1 cellular context compared by ENCODE assay signal in the genomic region with DNA sequence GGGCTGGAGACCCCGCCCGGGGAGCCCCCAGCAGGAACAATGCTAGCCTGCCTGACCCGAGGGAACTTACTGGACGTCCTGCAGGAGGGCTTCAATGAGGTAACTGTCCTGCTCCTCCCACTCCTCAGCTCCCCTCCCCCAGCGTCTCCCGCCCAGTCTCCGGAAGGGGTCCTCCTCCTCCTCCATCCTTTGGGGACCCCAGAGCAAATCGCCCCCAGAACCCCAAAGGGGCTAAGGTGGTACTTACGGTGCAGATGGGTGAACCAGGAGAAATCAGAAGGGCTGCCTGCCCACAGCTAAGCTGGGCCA.
TF ChIP-seq lines count a peak whose summit lies in the region.

No MANE protein-coding gene starts in this region.

TF ChIP-seq in endothelial cell of umbilical vein, 7 proteins besides CTCF, POLR2A, EP300 and RAD21:
- no peak for TF ChIP-seq JUN (IDR thresholded peaks at IDR 0.05; ENCODE audit: borderline replicate concordance, insufficient read depth, insufficient read length, low read depth)
- TF ChIP-seq, protein P1, sequence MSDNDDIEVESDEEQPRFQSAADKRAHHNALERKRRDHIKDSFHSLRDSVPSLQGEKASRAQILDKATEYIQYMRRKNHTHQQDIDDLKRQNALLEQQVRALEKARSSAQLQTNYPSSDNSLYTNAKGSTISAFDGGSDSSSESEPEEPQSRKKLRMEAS (IDR thresholded peaks at IDR 0.05; ENCODE audit: insufficient read depth, insufficient read length) = no peak
- no peak for TF ChIP-seq MYC (IDR thresholded peaks at IDR 0.05; ENCODE audit: low read depth, low read length)
- no peak for TF ChIP-seq POLR2AphosphoS5 (IDR thresholded peaks at IDR 0.05; ENCODE audit: insufficient read depth, low read depth, low read length)
- TF ChIP-seq EZH2 (IDR thresholded peaks at IDR 0.05; ENCODE audit: borderline replicate concordance, low read depth, low read length, severe bottlenecking) = no peak
- TF ChIP-seq GATA2 (IDR thresholded peaks at IDR 0.05; ENCODE audit: insufficient read depth, insufficient read length, low read depth, low read length) = no peak
- no peak for TF ChIP-seq FOS (IDR thresholded peaks at IDR 0.05; ENCODE audit: borderline replicate concordance, insufficient read depth, low read length)
